20 cellular contexts compared by ENCODE assay signal in the genomic region with DNA sequence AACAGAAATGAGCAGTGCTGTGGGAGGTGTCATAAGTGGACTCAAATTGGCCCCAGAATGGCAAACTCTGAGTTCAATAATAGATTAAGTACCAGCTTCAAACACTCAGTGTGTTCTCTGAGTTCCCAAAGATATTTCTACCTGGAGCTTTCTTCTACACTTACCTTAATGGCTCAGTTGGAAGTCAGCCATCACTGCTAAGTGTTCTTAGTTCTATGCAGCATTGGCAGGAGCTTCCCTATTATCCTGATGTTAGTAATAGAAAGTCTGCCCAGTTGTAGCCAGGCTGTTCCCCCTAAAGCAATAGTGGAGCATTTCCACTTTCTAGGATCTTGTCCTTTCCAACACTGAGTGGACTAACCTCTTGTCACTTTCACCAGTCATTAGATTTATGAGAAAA.
"Had no signal": no experiment of that assay in that cellular context is flagged by ENCODE, and none has a peak within 500 bp of the region (broad histone marks: within the 10 kb centered on the region; RNA-seq: fewer than 3 reads in every experiment).

No MANE protein-coding gene starts in this region.

- H3K4me1 ChIP-seq: ascending aorta, right atrium auricular region, uterus had no signal

- H3K9me3 Mint-ChIP-seq: activated CD4-positive, alpha-beta T cell treated with anti-CD3 and anti-CD28 coated beads, Interleukin-2, amount 10 ng/mL, durations not matched to agents 24 days and 14 days; activated naive CD4-positive, alpha-beta T cell treated with anti-CD3 and anti-CD28 coated beads for 36 hours; activated T-cell treated with anti-CD3 and anti-CD28 coated beads, Interleukin-2, amount 50 U/mL, for 4 hours; nephron progenitor cell had no signal

- ATAC-seq: activated CD8-positive, alpha-beta T cell treated with anti-CD3 and anti-CD28 coated beads, Interleukin-2, amount 10 ng/mL, durations not matched to agents 7 days and 5 days had no signal

- H3K27me3 Mint-ChIP-seq: activated CD4-positive, alpha-beta T cell treated with anti-CD3 and anti-CD28 coated beads, Interleukin-2, amount 10 ng/mL, durations not matched to agents 24 days and 14 days had no signal

- H3K4me3 Mint-ChIP-seq: activated CD4-positive, alpha-beta T cell treated with anti-CD3 and anti-CD28 coated beads, Interleukin-2, amount 10 ng/mL, durations not matched to agents 24 days and 14 days; activated CD8-positive, alpha-beta T cell treated with anti-CD3 and anti-CD28 coated beads, Interleukin-2, amount 10 ng/mL, durations not matched to agents 7 days and 5 days; activated naive CD4-positive, alpha-beta T cell treated with anti-CD3 and anti-CD28 coated beads for 36 hours; activated T-cell treated with anti-CD3 and anti-CD28 coated beads, Interleukin-2, amount 50 U/mL, for 4 hours; nephron progenitor cell had no signal

- H3K27me3 ChIP-seq: ascending aorta, right atrium auricular region, transverse colon, uterus had no signal

- H3K27ac Mint-ChIP-seq: activated CD4-positive, alpha-beta T cell treated with anti-CD3 and anti-CD28 coated beads, Interleukin-2, amount 10 ng/mL, durations not matched to agents 24 days and 14 days; activated CD8-positive, alpha-beta T cell treated with anti-CD3 and anti-CD28 coated beads, Interleukin-2, amount 10 ng/mL, durations not matched to agents 7 days and 5 days; activated naive CD4-positive, alpha-beta T cell treated with anti-CD3 and anti-CD28 coated beads for 36 hours; nephron progenitor cell had no signal

- DNase-seq: activated CD4-positive, alpha-beta T cell treated with anti-CD3 and anti-CD28 coated beads, Interleukin-2, amount 10 ng/mL, durations not matched to agents 24 days and 14 days; activated CD8-positive, alpha-beta T cell treated with anti-CD3 and anti-CD28 coated beads, Interleukin-2, amount 10 ng/mL, durations not matched to agents 7 days and 5 days; activated naive CD4-positive, alpha-beta T cell treated with anti-CD3 and anti-CD28 coated beads for 36 hours; activated T-cell treated with anti-CD3 and anti-CD28 coated beads, Interleukin-2, amount 50 U/mL, for 4 hours; foreskin melanocyte; hypothalamus; islet precursor cell; midbrain; nephron progenitor cell; occipital lobe; stimulated activated CD4-positive, alpha-beta T cell treated with anti-CD3 and anti-CD28 coated beads, Interleukin-12 subunit alpha, Interleukin-12 subunit beta, amount 100 ng/mL, for 4 hours; stimulated activated CD4-positive, alpha-beta T cell treated with anti-CD3 and anti-CD28 coated beads, Interleukin-1b, Interleukin-23, amount 100 ng/mL, for 48 hours; stimulated activated CD8-positive, alpha-beta memory T cell treated with anti-CD3 and anti-CD28 coated beads, Interleukin-4, amount 100 ng/mL, for 48 hours; stimulated activated naive CD4-positive, alpha-beta T cell treated with Interleukin-2 at 50 U/mL for 16 hours; T1000; transverse colon; uterus had no signal

- H3K27ac ChIP-seq: ascending aorta, coronary artery, right atrium auricular region, transverse colon, uterus had no signal

- H3K36me3 ChIP-seq: ascending aorta, right atrium auricular region, transverse colon, uterus had no signal

- H3K4me3 ChIP-seq: ascending aorta, coronary artery, right atrium auricular region, transverse colon, uterus had no signal

- H3K9me3 ChIP-seq: ascending aorta, right atrium auricular region, transverse colon, uterus had no signal
